In genomic region chr10:86391986-86392722, GRCh38 we compare ENCODE assay signal across 21 cellular contexts. TPM values are rescaled to one million over a fixed set of nuclear protein-coding genes. Genes with fewer than 3 reads are reported as not detected.
DNase-seq lines count a peak whose midpoint lies in the region; ATAC-seq and TF ChIP-seq lines count a peak whose summit lies in the region.
"Had no signal": no experiment of that assay in that cellular context is flagged by ENCODE, and none has a peak within 500 bp of the region (broad histone marks: within the 10 kb centered on the region; RNA-seq: fewer than 3 reads in every experiment).

No MANE protein-coding gene starts in this region.

- intact Hi-C loops in right cardiac atrium (cut with DNase I), result no loop called here

- H3K36me3 Mint-ChIP-seq in chondrocyte (ENCODE audit: low read depth), result peaks cover 3% of the 10 kb centered on the region
- H3K36me3 Mint-ChIP-seq: activated naive CD8-positive, alpha-beta T cell treated with anti-CD3 and anti-CD28 coated beads, Interleukin-2, amount 10 ng/mL, durations not matched to agents 7 days and 5 days had no signal

- H3K36me3 ChIP-seq in right atrium auricular region, result no peaks in the 10 kb centered on the region
- H3K36me3 ChIP-seq: MG63, stomach had no signal

- peaks cover 25% of the 10 kb centered on the region for H3K27me3 Mint-ChIP-seq in chondrocyte (ENCODE audit: low read depth)

- H3K9me3 Mint-ChIP-seq in chondrocyte (ENCODE audit: low read depth), result no peaks in the 10 kb centered on the region
- H3K9me3 Mint-ChIP-seq: activated naive CD8-positive, alpha-beta T cell treated with anti-CD3 and anti-CD28 coated beads, Interleukin-2, amount 10 ng/mL, durations not matched to agents 7 days and 5 days; central memory CD8-positive, alpha-beta T cell had no signal

- H3K9me3 ChIP-seq in right atrium auricular region (no peaks in the 10 kb centered on the region), right cardiac atrium (ENCODE audit: control insufficient read depth, low read length) (no peaks in the 10 kb centered on the region)
- H3K9me3 ChIP-seq: Caco-2, MG63, stomach had no signal

- peaks cover 0 to 8% of the 10 kb centered on the region in 2 donors for H3K4me1 ChIP-seq in right atrium auricular region
- peaks cover 1% of the 10 kb centered on the region for H3K4me1 ChIP-seq in right cardiac atrium (ENCODE audit: control insufficient read depth, insufficient read depth, low read length)
- H3K4me1 ChIP-seq: Caco-2, foreskin keratinocyte had no signal

- no peak overlapping the region for H3K4me3 ChIP-seq in right atrium auricular region
- H3K4me3 ChIP-seq in right cardiac atrium (ENCODE audit: low read length), result no peak overlapping the region
- H3K4me3 ChIP-seq: MG63, stomach had no signal

- H3K27ac ChIP-seq in right atrium auricular region (no peak overlapping the region), right cardiac atrium (ENCODE audit: low read length) (no peak overlapping the region)
- H3K27ac ChIP-seq: foreskin keratinocyte, stomach had no signal

- WGBS in right cardiac atrium, result 75% methylated on average over 12 of the region's 12 CpGs

- TF ChIP-seq CTCF in right atrium auricular region (IDR thresholded peaks at IDR 0.05) (no peak), chondrocyte (IDR thresholded peaks at IDR 0.05) (no peak)

- no peak overlapping the region for H3K4me3 Mint-ChIP-seq in chondrocyte (ENCODE audit: unreplicated experiment)
- H3K4me3 Mint-ChIP-seq: activated naive CD8-positive, alpha-beta T cell treated with anti-CD3 and anti-CD28 coated beads, Interleukin-2, amount 10 ng/mL, durations not matched to agents 7 days and 5 days; central memory CD8-positive, alpha-beta T cell had no signal

- H3K27me3 ChIP-seq in right atrium auricular region (peaks cover 6 to 11% of the 10 kb centered on the region in 2 donors), right cardiac atrium (ENCODE audit: control insufficient read depth, insufficient read depth) (no peaks in the 10 kb centered on the region)
- H3K27me3 ChIP-seq: MG63 had no signal

- DNase-seq in right atrium auricular region (ENCODE audit: low spot score) (peak; percentile 36), right cardiac atrium (no peak), ureter (ENCODE audit: low spot score) (peak; percentile 34), NCI-H1105 (lab: John Stamatoyannopoulos, UW) (no peak), NCI-H2227 (lab: John Stamatoyannopoulos, UW; ENCODE audit: unreplicated experiment) (no peak), chondrocyte (ENCODE audit: low spot score) (no peak)
- DNase-seq: ACHN; activated CD4-positive, CD25-positive, alpha-beta regulatory T cell; activated CD8-positive, alpha-beta memory T cell treated with anti-CD3 and anti-CD28 coated beads, Interleukin-2, amount 50 U/mL, for 48 hours; activated naive CD8-positive, alpha-beta T cell treated with anti-CD3 and anti-CD28 coated beads, Interleukin-2, amount 10 ng/mL, durations not matched to agents 7 days and 5 days; Caco-2; foreskin keratinocyte; MG63; NCI-H2081 treated with DMSO at 0.1 percent for 48 hours; NCI-H748 treated with DMSO at 0.1 percent for 48 hours; small intestine; stomach; T-helper 1 cell had no signal

- no peak overlapping the region for H3K27ac Mint-ChIP-seq in chondrocyte (ENCODE audit: unreplicated experiment)
- H3K27ac Mint-ChIP-seq: activated naive CD8-positive, alpha-beta T cell treated with anti-CD3 and anti-CD28 coated beads, Interleukin-2, amount 10 ng/mL, durations not matched to agents 7 days and 5 days had no signal

- peaks cover 3% of the 10 kb centered on the region for H3K4me1 Mint-ChIP-seq in chondrocyte (ENCODE audit: low read depth)
- H3K4me1 Mint-ChIP-seq: central memory CD8-positive, alpha-beta T cell had no signal

- ATAC-seq in right cardiac atrium (no peak), GM21528 (IDR thresholded peaks at IDR 0.05; ENCODE audit: low FRiP score, unreplicated experiment) (peak; percentile 18), HG03457 (IDR thresholded peaks at IDR 0.05; ENCODE audit: unreplicated experiment) (peak; percentile 8)
- ATAC-seq: foreskin keratinocyte had no signal

RNA-seq across cellular contexts. Expression of gene GRID1, which starts 25.6 kb away (rescaled TPM):
- total RNA-seq in right atrium auricular region (under 1 TPM; 0.37 to 0.67 TPM), right cardiac atrium (1 to 10 TPM in 1 of 4 donors, under 1 TPM in 3; 0.06 to 1.8 (median 0.34) TPM), ureter (2.7 TPM), chondrocyte (0.60 to 2.2 TPM (median 0.62 TPM) in 3 replicates)
- 0.29 TPM for polyA plus RNA-seq in right cardiac atrium
- total RNA-seq: activated naive CD8-positive, alpha-beta T cell treated with anti-CD3 and anti-CD28 coated beads, Interleukin-2, amount 10 ng/mL, durations not matched to agents 7 days and 5 days; foreskin keratinocyte had no signal
- polyA plus RNA-seq: foreskin keratinocyte had no signal

Comparison
In these comparisons a context has a peak if more than half of its experiments do, and no peak if none do; other contexts are left out.
1. DNase-seq: peak in right atrium auricular region (single experiment) and ureter (single experiment); none in right cardiac atrium (0 of 3), NCI-H1105 (single experiment), NCI-H2227 (single experiment) and chondrocyte (single experiment).
2. ATAC-seq: peak in GM21528 (single experiment) and HG03457 (single experiment); none in right cardiac atrium (0 of 2).